In the genomic region with DNA sequence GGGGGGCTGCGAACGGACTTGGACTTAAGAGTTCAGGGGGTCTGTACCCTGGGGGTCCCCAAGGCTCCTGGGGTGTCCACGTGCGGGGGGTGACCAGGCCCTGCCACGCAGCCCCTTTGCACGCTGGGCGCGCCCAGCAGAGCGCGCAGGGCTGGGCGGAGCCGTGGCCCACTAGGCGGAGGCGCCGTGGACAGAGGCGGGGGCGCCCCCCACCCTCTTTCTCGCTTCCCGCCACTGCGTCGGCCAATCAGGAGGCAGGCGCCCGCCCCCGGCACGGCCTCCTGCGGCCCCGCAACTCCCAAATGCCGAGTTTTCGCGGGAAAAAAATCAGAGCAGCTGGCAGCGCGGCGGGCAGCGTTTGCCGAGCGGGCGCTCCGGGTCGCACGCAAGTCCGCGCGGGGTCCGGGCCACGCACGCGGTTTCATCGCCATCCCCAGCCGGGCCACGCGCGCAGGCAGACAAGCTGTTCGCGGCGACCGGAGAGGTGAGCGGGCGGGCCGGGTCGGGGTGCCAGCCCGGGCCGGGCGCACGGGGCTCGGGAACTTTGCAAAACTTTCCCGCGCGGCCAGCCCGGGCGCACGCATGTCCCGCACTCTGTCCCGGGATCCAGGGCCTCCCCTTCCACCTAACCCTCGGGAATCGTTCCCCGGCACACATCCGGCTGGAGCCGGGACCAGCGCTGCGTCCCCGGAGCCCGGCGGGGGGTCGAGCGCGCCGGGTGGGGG, we compare ENCODE assay signal across 8 cellular contexts. TPM values are rescaled to one million over a fixed set of nuclear protein-coding genes. Genes with fewer than 3 reads are reported as not detected.
DNase-seq lines count a peak whose midpoint lies in the region; ATAC-seq, FAIRE-seq and TF ChIP-seq lines count a peak whose summit lies in the region.

Gene UHRF1 (plus strand): TSS at position 330 of the 725 bp plus-strand sequence. CDS start 1,385 bp downstream, outside the sequence.

- no peaks in the 10 kb centered on the region for H3K9me3 Mint-ChIP-seq in activated CD4-positive, alpha-beta memory T cell treated with anti-CD3 and anti-CD28 coated beads, Interleukin-2, amount 10 ng/mL, durations not matched to agents 7 days and 5 days

- POLR2A ChIA-PET in activated CD4-positive, alpha-beta memory T cell treated with anti-CD3 and anti-CD28 coated beads, Interleukin-2, amount 10 ng/mL, durations not matched to agents 7 days and 5 days (lab: Charles Lee) = interaction anchor here (0.7 to 3.5 kb wide), 3 partner anchors 40 to 100 kb away, joined by 3 to 17 read pairs (median 4); partner anchors contain the start of gene KDM4B

- no peaks in the 10 kb centered on the region for H3K27me3 Mint-ChIP-seq in activated CD4-positive, alpha-beta memory T cell treated with anti-CD3 and anti-CD28 coated beads, Interleukin-2, amount 10 ng/mL, durations not matched to agents 7 days and 5 days

- H3K4me3 ChIP-seq in fibroblast of pulmonary artery (replicated peaks; ENCODE audit: low read depth, low read length) (peak within 1 kb of the TSS; percentile 58), retinal pigment epithelial cell (ENCODE audit: low read length) (peak within 1 kb of the TSS; percentile 60)

- TF ChIP-seq POLR2A in H54 (IDR thresholded peaks at IDR 0.05; ENCODE audit: low read depth, low read length) = peak; percentile 69

- CTCF ChIA-PET in activated CD4-positive, alpha-beta memory T cell treated with anti-CD3 and anti-CD28 coated beads, Interleukin-2, amount 10 ng/mL, durations not matched to agents 7 days and 5 days (lab: Charles Lee) = interaction anchor here (0.6 kb wide), 1 partner anchor 54 kb away, joined by 5 read pairs; no protein-coding TSS in a partner anchor

- no peak for FAIRE-seq in H54 (lab: Jason Lieb, UNC)

- peaks cover 36% of the 10 kb centered on the region for H3K36me3 Mint-ChIP-seq in activated CD4-positive, alpha-beta memory T cell treated with anti-CD3 and anti-CD28 coated beads, Interleukin-2, amount 10 ng/mL, durations not matched to agents 7 days and 5 days (ENCODE audit: low read depth)

- H3K27ac Mint-ChIP-seq in activated CD4-positive, alpha-beta memory T cell treated with anti-CD3 and anti-CD28 coated beads, Interleukin-2, amount 10 ng/mL, durations not matched to agents 7 days and 5 days = peak within 1 kb of the TSS; percentile 90

- peaks cover 38% of the 10 kb centered on the region for H3K4me1 Mint-ChIP-seq in activated CD4-positive, alpha-beta memory T cell treated with anti-CD3 and anti-CD28 coated beads, Interleukin-2, amount 10 ng/mL, durations not matched to agents 7 days and 5 days

- ATAC-seq in GM19467 (IDR thresholded peaks at IDR 0.05; ENCODE audit: unreplicated experiment) = no peak

- peak within 1 kb of the TSS; percentile 83 for H3K4me3 Mint-ChIP-seq in activated CD4-positive, alpha-beta memory T cell treated with anti-CD3 and anti-CD28 coated beads, Interleukin-2, amount 10 ng/mL, durations not matched to agents 7 days and 5 days

- no peak for TF ChIP-seq CTCF in fibroblast of pulmonary artery (IDR thresholded peaks at IDR 0.05; ENCODE audit: low read length, missing control alignments)
- TF ChIP-seq CTCF in retinal pigment epithelial cell (conservative IDR thresholded peaks at IDR 0.05; ENCODE audit: low read depth, low read length) = no peak

- DNase-seq in ELF-1 (ENCODE audit: low read depth, low spot score) = peak; percentile 66
- DNase-seq in H54 (ENCODE audit: insufficient read length, low spot score) = peak; percentile 62
- peak; percentile 88 for DNase-seq in NCI-H2171 (lab: John Stamatoyannopoulos, UW)
- peak; percentile 66 for DNase-seq in activated CD4-positive, alpha-beta memory T cell treated with anti-CD3 and anti-CD28 coated beads, Interleukin-2, amount 10 ng/mL, durations not matched to agents 7 days and 5 days
- DNase-seq in fibroblast of pulmonary artery (ENCODE audit: low read depth) = no peak
- no peak for DNase-seq in retinal pigment epithelial cell (ENCODE audit: low read depth)
- DNase-seq in amniotic stem cell (lab: John Stamatoyannopoulos, UW) = no peak

RNA-seq across cellular contexts. Expression of gene UHRF1, which starts in this region (rescaled TPM):
- 10 to 100 TPM; 86.5 to 88.3 TPM for total RNA-seq in activated CD4-positive, alpha-beta memory T cell treated with anti-CD3 and anti-CD28 coated beads, Interleukin-2, amount 10 ng/mL, durations not matched to agents 7 days and 5 days

Comparison
In these comparisons a context has a peak if more than half of its experiments do, and no peak if none do; other contexts are left out.
1. DNase-seq: peak in ELF-1 (single experiment), H54 (single experiment), NCI-H2171 (single experiment) and activated CD4-positive, alpha-beta memory T cell treated with anti-CD3 and anti-CD28 coated beads, Interleukin-2, amount 10 ng/mL, durations not matched to agents 7 days and 5 days (single experiment); none in fibroblast of pulmonary artery (single experiment), retinal pigment epithelial cell (single experiment) and amniotic stem cell (single experiment).